Comparison of ENCODE assay signal across 11 cellular contexts in genomic region chr2:66377832-66378231, GRCh38.
"Had no signal": no experiment of that assay in that cellular context is flagged by ENCODE, and none has a peak within 500 bp of the region (broad histone marks: within the 10 kb centered on the region; RNA-seq: fewer than 3 reads in every experiment).

No MANE protein-coding gene starts in this region.

- H3K36me3 ChIP-seq: HAP-1 had no signal

- FAIRE-seq: H1, H54 had no signal

- H3K4me2 ChIP-seq: GM23338 had no signal

- ATAC-seq: GM23338, HCT116 had no signal

- DNase-seq: GM23248, GOT3, H7, H9, HCEC 1CT, HFFc6 had no signal

- H3K27ac ChIP-seq: GM23248 had no signal

- H2AFZ ChIP-seq: GM23248, GM23338 had no signal

- H3K9me3 ChIP-seq: HAP-1 had no signal

- H3K4me3 ChIP-seq: GM23248, GM23338, HAP-1 had no signal

- H3K9ac ChIP-seq: GM23248 had no signal
